Comparison of ENCODE assay signal across 8 cellular contexts in the genomic region with DNA sequence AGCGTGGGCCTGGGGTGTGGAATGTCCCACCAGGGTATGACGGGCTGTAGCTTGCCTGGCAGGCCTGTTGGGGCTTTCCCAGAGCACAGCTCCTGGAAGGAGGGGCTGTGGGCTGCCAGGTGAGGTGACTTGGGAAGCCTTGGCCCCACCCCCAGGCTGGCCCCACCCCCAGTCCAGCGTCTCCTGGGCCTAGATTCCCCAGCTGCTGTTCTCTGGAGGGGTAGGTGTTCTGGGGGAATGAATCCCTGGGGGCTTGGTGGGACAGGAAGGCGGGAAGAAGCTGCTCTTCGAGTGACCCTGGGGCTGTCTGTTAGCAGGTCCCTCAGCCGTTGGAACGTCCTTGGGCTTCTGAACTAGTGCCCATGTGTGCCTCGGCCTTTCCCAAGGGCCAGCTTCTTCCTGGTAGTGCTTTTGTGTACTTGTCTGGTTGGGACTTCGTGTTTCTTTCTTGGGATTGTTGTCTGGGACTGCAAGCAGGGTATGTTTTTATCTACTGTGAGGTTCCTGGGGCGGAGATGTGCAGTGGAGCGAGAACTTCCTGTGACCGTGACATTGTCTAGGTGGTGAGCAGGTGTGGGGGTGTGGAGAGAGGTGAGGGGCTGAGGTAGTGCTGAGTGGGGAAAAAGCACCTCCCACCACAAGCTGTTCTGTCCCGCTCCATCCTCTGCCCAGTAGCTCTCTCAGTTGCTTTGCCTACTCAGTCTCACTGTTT. TPM values are rescaled to one million over a fixed set of nuclear protein-coding genes. Genes with fewer than 3 reads are reported as not detected.
A peak's percentile ranks its signal among the peaks of the same experiment; 100 is the strongest.
DNase-seq lines count a peak whose midpoint lies in the region; ATAC-seq and TF ChIP-seq lines count a peak whose summit lies in the region.

No MANE protein-coding gene starts in this region.

- H2AFZ ChIP-seq in osteoblast (ENCODE audit: low read length): no peak overlapping the region

- H3K36me3 ChIP-seq in NT2/D1 (ENCODE audit: insufficient read depth, insufficient read length, low read length): peaks cover 5% of the 10 kb centered on the region
- no peaks in the 10 kb centered on the region for H3K36me3 ChIP-seq in osteoblast (ENCODE audit: insufficient read depth, low read length)

- peaks cover 27% of the 10 kb centered on the region for H3K4me1 ChIP-seq in NT2/D1 (ENCODE audit: insufficient read depth, insufficient read length)
- peaks cover 34% of the 10 kb centered on the region for H3K4me1 ChIP-seq in osteoblast (ENCODE audit: insufficient read depth, low read length)

- peak overlapping the region; percentile 61 for H3K4me3 Mint-ChIP-seq in endothelial cell (ENCODE audit: unreplicated experiment)

- peaks cover 29% of the 10 kb centered on the region for H3K4me1 Mint-ChIP-seq in endothelial cell (ENCODE audit: unreplicated experiment)

- H3K9me3 ChIP-seq in NT2/D1 (ENCODE audit: insufficient read depth, low read length) (no peaks in the 10 kb centered on the region), osteoblast (ENCODE audit: low read depth, low read length) (no peaks in the 10 kb centered on the region)

- TF ChIP-seq CTCF in endothelial cell (IDR thresholded peaks at IDR 0.05; ENCODE audit: unreplicated experiment) (no peak), osteoblast (IDR thresholded peaks at IDR 0.05; ENCODE audit: extremely low read depth, low read depth, low read length) (no peak)

- no peak overlapping the region for H3K27ac Mint-ChIP-seq in endothelial cell (ENCODE audit: unreplicated experiment)

- H3K27ac ChIP-seq in osteoblast (ENCODE audit: low read depth, low read length): no peak overlapping the region

- peak overlapping the region; percentile 90 for H3K9ac ChIP-seq in NT2/D1 (ENCODE audit: insufficient read length, low read depth)

- peaks cover 6% of the 10 kb centered on the region for H3K27me3 Mint-ChIP-seq in endothelial cell (ENCODE audit: unreplicated experiment)

- no peak overlapping the region for H3K4me2 ChIP-seq in osteoblast (ENCODE audit: insufficient read depth, low read length)

- H3K4me3 ChIP-seq in NT2/D1 (ENCODE audit: insufficient read length, low read depth) (peak overlapping the region; percentile 55), osteoblast (ENCODE audit: insufficient read depth, low read length) (no peak overlapping the region)

- DNase-seq in stimulated activated CD4-positive, alpha-beta T cell treated with anti-CD3 and anti-CD28 coated beads, Interleukin-4, amount 100 ng/mL, for 4 hours: peak; percentile 23 to 38
- no peak for DNase-seq in stimulated activated CD4-positive, alpha-beta T cell treated with anti-CD3 and anti-CD28 coated beads, Interleukin-2, amount 100 ng/mL, for 48 hours
- DNase-seq in NT2/D1 (ENCODE audit: low read depth, low spot score): no peak
- no peak for DNase-seq in endothelial cell (ENCODE audit: low spot score)
- peak; percentile 81 for DNase-seq in osteoblast (ENCODE audit: insufficient read length, low spot score, missing footprints)
- DNase-seq in activated CD8-positive, alpha-beta memory T cell treated with anti-CD3 and anti-CD28 coated beads, Interleukin-2, amount 50 U/mL, for 48 hours: no peak

- ATAC-seq in HG03354 (IDR thresholded peaks at IDR 0.05; ENCODE audit: poor library complexity, severe bottlenecking, unreplicated experiment) (no peak), GM19351 (IDR thresholded peaks at IDR 0.05; ENCODE audit: unreplicated experiment) (no peak)

- H3K27me3 ChIP-seq in NT2/D1 (ENCODE audit: insufficient read depth, insufficient read length) (no peaks in the 10 kb centered on the region), osteoblast (ENCODE audit: insufficient read depth, low read length) (no peaks in the 10 kb centered on the region)

- H3K9me3 Mint-ChIP-seq in endothelial cell (ENCODE audit: unreplicated experiment): no peaks in the 10 kb centered on the region

- no peaks in the 10 kb centered on the region for H3K36me3 Mint-ChIP-seq in endothelial cell (ENCODE audit: low read depth, unreplicated experiment)

- H3K79me2 ChIP-seq in osteoblast (ENCODE audit: insufficient read depth, low read length): peaks cover 17% of the 10 kb centered on the region

- H4K20me1 ChIP-seq in osteoblast (ENCODE audit: insufficient read depth, low read length): no peaks in the 10 kb centered on the region

RNA-seq across cellular contexts. Expression of gene DDR1, which starts 1.4 kb away (rescaled TPM):
- 8.2 TPM for total RNA-seq in endothelial cell (ENCODE audit: unreplicated experiment)
- total RNA-seq in osteoblast: 13.0 and 22.4 TPM in 2 replicates

RNA-seq across cellular contexts. Expression of gene GTF2H4, which starts 25.1 kb away (rescaled TPM):
- 47.6 TPM for total RNA-seq in endothelial cell (ENCODE audit: unreplicated experiment)
- total RNA-seq in osteoblast: 8.8 and 10.9 TPM in 2 replicates

RNA-seq across cellular contexts. Expression of gene VARS2, which starts 31.1 kb away (rescaled TPM):
- total RNA-seq in endothelial cell (ENCODE audit: unreplicated experiment): 20.0 TPM
- 14.5 and 15.6 TPM in 2 replicates for total RNA-seq in osteoblast

RNA-seq across cellular contexts. Expression of gene SFTA2, which starts 49.0 kb away (rescaled TPM):
- total RNA-seq in endothelial cell (ENCODE audit: unreplicated experiment): 2.8 TPM
- total RNA-seq in osteoblast: not detected in 2 replicates

RNA-seq across cellular contexts. Expression of gene MUCL3, which starts 57.9 kb away (rescaled TPM):
- not detected for total RNA-seq in endothelial cell (ENCODE audit: unreplicated experiment)
- total RNA-seq in osteoblast: not detected in 2 replicates

Comparison
In these comparisons a context has a peak if more than half of its experiments do, and no peak if none do; other contexts are left out.
1. DNase-seq: peak in stimulated activated CD4-positive, alpha-beta T cell treated with anti-CD3 and anti-CD28 coated beads, Interleukin-4, amount 100 ng/mL, for 4 hours (2 of 2) and osteoblast (single experiment); none in stimulated activated CD4-positive, alpha-beta T cell treated with anti-CD3 and anti-CD28 coated beads, Interleukin-2, amount 100 ng/mL, for 48 hours (0 of 2), NT2/D1 (single experiment), endothelial cell (single experiment) and activated CD8-positive, alpha-beta memory T cell treated with anti-CD3 and anti-CD28 coated beads, Interleukin-2, amount 50 U/mL, for 48 hours (single experiment).